Comparison of ENCODE assay signal across 8 cellular contexts in genomic region chr14:88667555-88668273, GRCh38.
DNase-seq lines count a peak whose midpoint lies in the region; ATAC-seq lines count a peak whose summit lies in the region.

No MANE protein-coding gene starts in this region.

- H3K27ac ChIP-seq in SK-N-MC, result no peak overlapping the region
- no peak overlapping the region for H3K27ac ChIP-seq in right cardiac atrium (ENCODE audit: low read length)

- H3K4me1 ChIP-seq in right cardiac atrium (ENCODE audit: control insufficient read depth, insufficient read depth, low read length), result no peaks in the 10 kb centered on the region

- peak; percentile 61 for ATAC-seq in HG02763 (IDR thresholded peaks at IDR 0.05; ENCODE audit: unreplicated experiment)
- peak; percentile 79 to 88 for ATAC-seq in right cardiac atrium

- DNase-seq in activated gamma-delta T cell treated with Interleukin-2 at 50 U/mL for 16 hours (peak; percentile 26), activated gamma-delta T cell (lab: John Stamatoyannopoulos, UW) (no peak), NCI-H1092 treated with DMSO at 0.1 percent for 48 hours (lab: John Stamatoyannopoulos, UW) (peak; percentile 72), SK-N-MC (ENCODE audit: low read depth, low spot score) (peak; percentile 32), amygdala (lab: John Stamatoyannopoulos, UW) (peak in 52 of 56 donors; percentile 3 to 83 (median 35)), right cardiac atrium (peak; percentile 32 to 63 (median 49)), skeletal muscle cell (ENCODE audit: low read depth) (peak; percentile 36)

- no peak overlapping the region for H3K4me3 ChIP-seq in SK-N-MC
- H3K4me3 ChIP-seq in right cardiac atrium (ENCODE audit: low read length), result no peak overlapping the region
- no peak overlapping the region for H3K4me3 ChIP-seq in skeletal muscle cell (ENCODE audit: low read depth, low read length)

- H3K36me3 ChIP-seq in SK-N-MC (ENCODE audit: insufficient read depth, low read length), result no peaks in the 10 kb centered on the region

- no peak overlapping the region for H3K9ac ChIP-seq in SK-N-MC (ENCODE audit: insufficient read length)

- WGBS in right cardiac atrium, result 43% methylated on average over 4 of the region's 4 CpGs

- no peaks in the 10 kb centered on the region for H3K9me3 ChIP-seq in SK-N-MC (ENCODE audit: low read depth, low read length)
- no peaks in the 10 kb centered on the region for H3K9me3 ChIP-seq in right cardiac atrium (ENCODE audit: control insufficient read depth, low read length)

- intact Hi-C loops in right cardiac atrium (cut with DNase I), result loop anchor here in 1 of 4 donors (5.0 kb wide), 1 partner anchor 1245 kb away; no protein-coding TSS in a partner anchor

- no peaks in the 10 kb centered on the region for H3K27me3 ChIP-seq in right cardiac atrium (ENCODE audit: control insufficient read depth, insufficient read depth)
